Comparison of ENCODE assay signal across 17 cellular contexts in the genomic region with DNA sequence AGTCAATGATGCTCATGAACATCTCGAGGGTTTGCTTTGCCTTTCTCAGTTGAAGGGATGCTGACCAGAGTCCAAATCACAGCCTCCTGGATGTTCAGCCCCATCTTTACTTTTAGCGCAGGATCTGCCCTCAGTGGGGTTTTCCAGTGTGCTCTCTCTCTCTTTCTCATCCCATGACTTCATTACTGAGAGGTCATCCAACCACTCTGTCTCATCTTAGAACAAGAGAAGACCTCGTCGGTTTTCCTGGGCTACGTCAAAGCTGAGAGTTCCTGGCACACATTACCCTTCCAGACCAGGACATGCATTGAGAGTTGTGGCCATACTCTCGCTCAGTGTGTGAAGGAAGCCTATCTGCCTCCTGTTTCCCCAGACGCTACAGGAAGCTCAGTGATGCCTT. TPM values are rescaled to one million over a fixed set of nuclear protein-coding genes. Genes with fewer than 3 reads are reported as not detected.
DNase-seq lines count a peak whose midpoint lies in the region; ATAC-seq, FAIRE-seq and TF ChIP-seq lines count a peak whose summit lies in the region.
"Had no signal": no experiment of that assay in that cellular context is flagged by ENCODE, and none has a peak within 500 bp of the region (broad histone marks: within the 10 kb centered on the region; RNA-seq: fewer than 3 reads in every experiment).

No MANE protein-coding gene starts in this region.

- H3K27ac ChIP-seq in KOPT-K1 (ENCODE audit: low read depth, low read length, poor library complexity, severe bottlenecking): peak overlapping the region; percentile 100
- H3K27ac ChIP-seq: RWPE1, SJSA1 had no signal

- H3K27ac Mint-ChIP-seq in activated naive CD4-positive, alpha-beta T cell treated with anti-CD3 and anti-CD28 coated beads, Interleukin-2, amount 10 ng/mL, durations not matched to agents 7 days and 5 days: peak overlapping the region; percentile 61
- H3K27ac Mint-ChIP-seq in endothelial cell (ENCODE audit: unreplicated experiment): peak overlapping the region; percentile 42
- H3K27ac Mint-ChIP-seq: CD4-positive, alpha-beta T cell had no signal

- H3K36me3 Mint-ChIP-seq in activated naive CD4-positive, alpha-beta T cell treated with anti-CD3 and anti-CD28 coated beads, Interleukin-2, amount 10 ng/mL, durations not matched to agents 7 days and 5 days: peaks cover 72% of the 10 kb centered on the region
- H3K36me3 Mint-ChIP-seq in endothelial cell (ENCODE audit: low read depth, unreplicated experiment): peaks cover 47% of the 10 kb centered on the region

- TF ChIP-seq CTCF in endothelial cell (IDR thresholded peaks at IDR 0.05; ENCODE audit: unreplicated experiment): no peak

- CTCF ChIA-PET in activated naive CD4-positive, alpha-beta T cell treated with anti-CD3 and anti-CD28 coated beads, Interleukin-2, amount 10 ng/mL, durations not matched to agents 7 days and 5 days (lab: Charles Lee): no interaction called here

- DNase-seq in activated naive CD4-positive, alpha-beta T cell treated with anti-CD3 and anti-CD28 coated beads, Interleukin-2, amount 10 ng/mL, durations not matched to agents 7 days and 5 days: no peak
- DNase-seq in activated naive CD4-positive, alpha-beta T cell treated with Interleukin-2 at 50 U/mL for 16 hours: no peak
- no peak for DNase-seq in endothelial cell (ENCODE audit: low spot score)
- no peak for DNase-seq in NOMO-1 (lab: John Stamatoyannopoulos, UW; ENCODE audit: unreplicated experiment in 2 of 2)
- DNase-seq in left ventricle myocardium superior: no peak
- DNase-seq in iPS-NIHi11 (ENCODE audit: low spot score): no peak
- DNase-seq in RCC 7860 (ENCODE audit: low spot score): no peak
- DNase-seq: CD4-positive, alpha-beta T cell; NCI-H1048; NCI-H2227 treated with DMSO at 0.1 percent for 48 hours; NCI-H524 treated with DMSO at 0.1 percent for 48 hours had no signal

- no peaks in the 10 kb centered on the region for H3K9me3 ChIP-seq in KOPT-K1 (ENCODE audit: insufficient read depth, low read length, poor library complexity, severe bottlenecking)
- H3K9me3 ChIP-seq: HAP-1, SJSA1 had no signal

- peaks cover 70% of the 10 kb centered on the region for H3K4me1 Mint-ChIP-seq in activated naive CD4-positive, alpha-beta T cell treated with anti-CD3 and anti-CD28 coated beads, Interleukin-2, amount 10 ng/mL, durations not matched to agents 7 days and 5 days
- peaks cover 41% of the 10 kb centered on the region for H3K4me1 Mint-ChIP-seq in endothelial cell (ENCODE audit: unreplicated experiment)

- peaks cover 2% of the 10 kb centered on the region for H3K9me3 Mint-ChIP-seq in activated naive CD4-positive, alpha-beta T cell treated with anti-CD3 and anti-CD28 coated beads, Interleukin-2, amount 10 ng/mL, durations not matched to agents 7 days and 5 days
- H3K9me3 Mint-ChIP-seq in endothelial cell (ENCODE audit: unreplicated experiment): no peaks in the 10 kb centered on the region
- H3K9me3 Mint-ChIP-seq: CD4-positive, alpha-beta T cell had no signal

- FAIRE-seq in RCC 7860 (lab: Jason Lieb, UNC): no peak

- intact Hi-C loops in left ventricle myocardium superior (cut with micrococcal nuclease): no loop called here

- peaks cover 84% of the 10 kb centered on the region for H3K36me3 ChIP-seq in KOPT-K1 (ENCODE audit: insufficient read depth, low read length)
- H3K36me3 ChIP-seq: HAP-1 had no signal

- H3K27me3 Mint-ChIP-seq in activated naive CD4-positive, alpha-beta T cell treated with anti-CD3 and anti-CD28 coated beads, Interleukin-2, amount 10 ng/mL, durations not matched to agents 7 days and 5 days: no peaks in the 10 kb centered on the region
- H3K27me3 Mint-ChIP-seq in endothelial cell (ENCODE audit: unreplicated experiment): peaks cover 17% of the 10 kb centered on the region
- H3K27me3 Mint-ChIP-seq: CD4-positive, alpha-beta T cell had no signal

- no peak overlapping the region for H3K4me3 Mint-ChIP-seq in activated naive CD4-positive, alpha-beta T cell treated with anti-CD3 and anti-CD28 coated beads, Interleukin-2, amount 10 ng/mL, durations not matched to agents 7 days and 5 days
- peak overlapping the region; percentile 7 for H3K4me3 Mint-ChIP-seq in endothelial cell (ENCODE audit: unreplicated experiment)
- H3K4me3 Mint-ChIP-seq: CD4-positive, alpha-beta T cell had no signal

- no peak for ATAC-seq in left ventricle myocardium superior

RNA-seq across cellular contexts. Expression of gene C9orf152, which starts 47.3 kb away (rescaled TPM):
- total RNA-seq in endothelial cell (ENCODE audit: unreplicated experiment): not detected
- total RNA-seq in left ventricle myocardium superior: not detected
- total RNA-seq: A673; CD4-positive, alpha-beta T cell; Daoy; SJSA1 had no signal
